ENCODE assay signal across 8 cellular contexts in genomic region chr5:168528521-168529360, GRCh38. TPM values are rescaled to one million over a fixed set of nuclear protein-coding genes. Genes with fewer than 3 reads are reported as not detected.
DNase-seq lines count a peak whose midpoint lies in the region; ATAC-seq, FAIRE-seq and TF ChIP-seq lines count a peak whose summit lies in the region.

FBLL1 (plus strand) TSS chr5:168529305; CDS start chr5:168529505, 200 bp downstream.

- TF ChIP-seq CTCF in GM10266 (IDR thresholded peaks at IDR 0.05; ENCODE audit: control insufficient read depth, insufficient read depth, low read depth, missing control alignments) (no peak), GM12878 (IDR thresholded peaks at IDR 0.05 in 2 of 3, conservative IDR thresholded peaks at IDR 0.05 in 1 of 3; ENCODE audit: control insufficient read depth in 2 of 3, extremely low read depth in 1 of 3, insufficient read depth in 1 of 3, low read depth in 3 of 3, low read length in 3 of 3) (no peak)

- H4K20me1 ChIP-seq in GM12878 (ENCODE audit: control insufficient read depth, insufficient read depth): no peaks in the 10 kb centered on the region

- RAD21 ChIA-PET in GM12878 (lab: Charles Lee; ENCODE audit: unreplicated experiment): no interaction called here

- in situ Hi-C loops in GM12878 (cut with MboI): no loop called here

- TF ChIP-seq EP300 in GM12878 (IDR thresholded peaks at IDR 0.05; ENCODE audit: borderline replicate concordance in 1 of 2, control insufficient read depth in 1 of 2, low read depth in 2 of 2, low read length in 2 of 2): no peak

- POLR2A ChIA-PET in GM12878 (lab: Charles Lee): no interaction called here

- SMC1A ChIA-PET in GM12878 (lab: Charles Lee; ENCODE audit: uncharacterized antibody, unreplicated experiment): no interaction called here

- H3K4me2 ChIP-seq in GM12878 (ENCODE audit: control insufficient read depth, insufficient read depth): no peak within 1 kb of the TSS

- peak; percentile 57 for DNase-seq in GM10266 (ENCODE audit: extremely low spot score)
- DNase-seq in NCI-H748 treated with DMSO at 0.1 percent for 48 hours (lab: John Stamatoyannopoulos, UW): peak; percentile 17
- DNase-seq in GM12878 (ENCODE audit: low read depth, low spot score): no peak
- DNase-seq in islet precursor cell: peak; percentile 71
- peak in 2 of 3 experiments; percentile 14 to 28 for DNase-seq in stimulated activated CD4-positive, alpha-beta T cell treated with anti-CD3 and anti-CD28 coated beads, TNF-alpha, amount 100 ng/mL, for 24 hours (ENCODE audit: low read depth in 3 of 3)
- DNase-seq in CD1c-positive myeloid dendritic cell (ENCODE audit: extremely low spot score): no peak

- TF ChIP-seq POLR2A in GM12878 (IDR thresholded peaks at IDR 0.05; ENCODE audit: low read depth, low read length): no peak

- H3K27ac ChIP-seq in GM12878 (ENCODE audit: control insufficient read depth, insufficient read depth): no peak within 1 kb of the TSS

- no peaks in the 10 kb centered on the region for H3K4me1 ChIP-seq in GM12878 (ENCODE audit: control insufficient read depth, insufficient read depth, low read length)

- no peak within 1 kb of the TSS for H2AFZ ChIP-seq in GM12878 (ENCODE audit: control insufficient read depth, low read depth, low read length)

- no peak within 1 kb of the TSS for H3K9ac ChIP-seq in GM12878 (ENCODE audit: control insufficient read depth, insufficient read depth, low read length)

- H3K36me3 ChIP-seq in GM12878 (ENCODE audit: control insufficient read depth in 2 of 2, insufficient read depth in 2 of 2, low read length in 1 of 2): no peaks in the 10 kb centered on the region

- 54% methylated on average over 19 of the region's 36 CpGs for WGBS in GM12878 (ENCODE audit: insufficient coverage, insufficient replicate concordance, low lambda C conversion rate, missing lambda C conversion rate)

- H3K79me2 ChIP-seq in GM12878 (ENCODE audit: control insufficient read depth, insufficient read depth, low read length): no peaks in the 10 kb centered on the region

- FAIRE-seq in GM12878 (lab: Jason Lieb, UNC): no peak

- no peak for TF ChIP-seq RAD21 in GM12878 (IDR thresholded peaks at IDR 0.05; ENCODE audit: insufficient read depth, low read depth, low read length)

- no TSS peak for BruUV-seq in GM12878 (replicated peaks; lab: Mats Ljungman, UMichigan)

- H3K27me3 ChIP-seq in GM12878 (replicated peaks in 1 of 2; ENCODE audit: control insufficient read depth in 2 of 2, insufficient read depth in 2 of 2, low read length in 1 of 2): peaks cover 0 to 3% of the 10 kb centered on the region in 2 experiments; a peak in 1 of 4 replicates

- intact Hi-C loops in GM12878 (cut with micrococcal nuclease; ENCODE audit: unreplicated experiment): no loop called here

- H3K9me3 ChIP-seq in GM12878 (replicated peaks; ENCODE audit: control insufficient read depth, insufficient read depth, low read length): peaks cover 2% of the 10 kb centered on the region; the same call in 1 of the 3 replicates

- CTCF ChIA-PET in GM12878 (lab: Yijun Ruan, JAX): no interaction called here

- H3K4me3 ChIP-seq in GM12878: no peak within 1 kb of the TSS

- ATAC-seq in GM12878: no peak
- no peak for ATAC-seq in GM21423 (IDR thresholded peaks at IDR 0.05; ENCODE audit: unreplicated experiment)
- no peak for ATAC-seq in GM21529 (IDR thresholded peaks at IDR 0.05; ENCODE audit: unreplicated experiment)

TF ChIP-seq in GM12878, 131 proteins besides CTCF, POLR2A, EP300 and RAD21:
- TF ChIP-seq REST (IDR thresholded peaks at IDR 0.05; ENCODE audit: low read depth, low read length) (peak; percentile 90), IRF4 (IDR thresholded peaks at IDR 0.05; ENCODE audit: low read depth, low read length) (no peak)
TF ChIP-seq in GM12878: peak in this region for 1.

RNA-seq across cellular contexts. Expression of gene FBLL1, which starts in this region (rescaled TPM):
- total RNA-seq in GM12878 (2013; cell fraction: nucleolus; rRNA removed): not detected in 2 replicates
- total RNA-seq in GM12878 (2014; rRNA removed): 0.23 TPM in 1 of 2 replicates, not detected in the other
- total RNA-seq in GM12878 (2014; rRNA removed; fragmentation: Illumina TruSeq; extraction: Trizol): not detected in 2 replicates
- 0.13 TPM in 1 of 2 replicates, not detected in the other for total RNA-seq in GM12878 (2021)
- polyA plus RNA-seq in GM12878 (2011; ENCODE audit: low read depth): not detected
- not detected in 2 replicates for polyA plus RNA-seq in GM12878 (2011; rRNA removed)
- polyA plus RNA-seq in GM12878 (2011; cell fraction: cytosol; rRNA removed): not detected in 2 replicates
- 0.21 and 0.25 TPM in 2 replicates for polyA plus RNA-seq in GM12878 (2011; cell fraction: nucleus; rRNA removed)
- polyA plus RNA-seq in GM12878 (2012): 0.07 and 0.23 TPM in 2 replicates
- polyA plus RNA-seq in GM12878 (2014; fragmentation: Illumina TruSeq; extraction: Trizol): not detected in 2 replicates
- under 1 TPM in 1 of 2 experiments, not detected in 1; 0.04 TPM for polyA plus RNA-seq in GM12878 (2014; fragmentation: Nextera tagmentation; extraction: Ambion mirVana)
- 0.15 and 0.20 TPM in 2 replicates for polyA plus RNA-seq in GM12878 (2014; rRNA removed)
- polyA plus RNA-seq in GM12878 (2016; fragmentation: Nextera tagmentation; extraction: Ambion mirVana): not detected
- 0.10 TPM in 1 of 2 replicates, not detected in the other for polyA minus RNA-seq in GM12878 (2011; rRNA and poly(A)+ RNA removed)
- polyA minus RNA-seq in GM12878 (2011; cell fraction: cytosol; rRNA and poly(A)+ RNA removed): not detected in 2 replicates
- polyA minus RNA-seq in GM12878 (2011; cell fraction: nucleus; rRNA and poly(A)+ RNA removed): not detected in 2 replicates

Comparison
In these comparisons a context has a peak if more than half of its experiments do, and no peak if none do; other contexts are left out.
1. DNase-seq: peak in GM10266 (single experiment), NCI-H748 treated with DMSO at 0.1 percent for 48 hours (single experiment), islet precursor cell (single experiment) and stimulated activated CD4-positive, alpha-beta T cell treated with anti-CD3 and anti-CD28 coated beads, TNF-alpha, amount 100 ng/mL, for 24 hours (2 of 3); none in GM12878 (single experiment) and CD1c-positive myeloid dendritic cell (single experiment).